In genomic region chr9:36802171-36802920, GRCh38 we compare ENCODE assay signal across 11 cellular contexts.
DNase-seq lines count a peak whose midpoint lies in the region; ATAC-seq, FAIRE-seq and TF ChIP-seq lines count a peak whose summit lies in the region.
"Had no signal": no experiment of that assay in that cellular context is flagged by ENCODE, and none has a peak within 500 bp of the region (broad histone marks: within the 10 kb centered on the region; RNA-seq: fewer than 3 reads in every experiment).

No MANE protein-coding gene starts in this region.

- DNase-seq in ELF-1 (ENCODE audit: low read depth, low spot score) (peak; percentile 56), NCI-H345 treated with DMSO at 0.1 percent for 48 hours (lab: John Stamatoyannopoulos, UW; ENCODE audit: unreplicated experiment) (peak; percentile 31), epithelial cell of esophagus (ENCODE audit: low read depth) (peak; percentile 58), nucleus accumbens (lab: John Stamatoyannopoulos, UW) (peak in 49 of 56 donors; percentile 10 to 82 (median 56)), kidney (no peak), H7 (no peak), DMS 273 treated with DMSO at 0.1 percent for 48 hours (lab: John Stamatoyannopoulos, UW) (no peak), T-cell (no peak)
- DNase-seq: naive thymus-derived CD4-positive, alpha-beta T cell had no signal

- H3K9ac ChIP-seq in kidney (ENCODE audit: low read length in 2 of 2) = no peak overlapping the region

- no peak overlapping the region for H3K27ac ChIP-seq in kidney (ENCODE audit: low read depth in 2 of 2, low read length in 2 of 2)

- intact Hi-C loops in kidney (cut with DNase I) = no loop called here

- POLR2A ChIA-PET in T-cell (lab: Charles Lee) = no interaction called here

- H3K4me1 ChIP-seq in kidney (ENCODE audit: control insufficient read depth in 1 of 2, insufficient read depth in 1 of 2, low read depth in 1 of 2, low read length in 2 of 2) = no peaks in the 10 kb centered on the region

- peaks cover 0 to 4% of the 10 kb centered on the region in 2 donors for H3K9me3 ChIP-seq in kidney (ENCODE audit: control insufficient read depth in 1 of 2, low read length in 2 of 2)

- no peak for ATAC-seq in T-cell (replicated peaks in 1 of 4)
- ATAC-seq: naive thymus-derived CD4-positive, alpha-beta T cell had no signal

- no peaks in the 10 kb centered on the region for H3K27me3 ChIP-seq in H7 (ENCODE audit: control insufficient read depth, insufficient read depth, low read length)

- peaks cover 17 to 30% of the 10 kb centered on the region in 2 donors for H3K27me3 Mint-ChIP-seq in T-cell

- FAIRE-seq in kidney (lab: Jason Lieb, UNC) = no peak

- H3K27ac Mint-ChIP-seq in T-cell = no peak overlapping the region
- H3K27ac Mint-ChIP-seq: activated naive CD8-positive, alpha-beta T cell; IgD-negative memory B cell had no signal

- TF ChIP-seq CTCF in epithelial cell of esophagus (IDR thresholded peaks at IDR 0.05; ENCODE audit: insufficient read depth, low read depth, low read length, missing control alignments) (no peak), kidney (IDR thresholded peaks at IDR 0.05; ENCODE audit: borderline replicate concordance, extremely low read depth, insufficient read depth) (no peak)

- no peaks in the 10 kb centered on the region for H3K36me3 Mint-ChIP-seq in T-cell
- H3K36me3 Mint-ChIP-seq: activated naive CD8-positive, alpha-beta T cell; IgD-negative memory B cell; naive thymus-derived CD4-positive, alpha-beta T cell had no signal

- H3K9me3 Mint-ChIP-seq in T-cell = no peaks in the 10 kb centered on the region
- H3K9me3 Mint-ChIP-seq: IgD-negative memory B cell had no signal

- H3K4me1 Mint-ChIP-seq in T-cell = no peaks in the 10 kb centered on the region
- H3K4me1 Mint-ChIP-seq: naive thymus-derived CD4-positive, alpha-beta T cell had no signal

- H3K4me3 ChIP-seq in epithelial cell of esophagus (ENCODE audit: low read length) (no peak overlapping the region), kidney (ENCODE audit: low read length in 2 of 2) (no peak overlapping the region), H7 (ENCODE audit: insufficient read depth, low read depth, low read length) (no peak overlapping the region)

- CTCF ChIA-PET in T-cell (lab: Charles Lee) = no interaction called here

- H3K36me3 ChIP-seq in kidney (ENCODE audit: control insufficient read depth in 1 of 2, insufficient read depth in 2 of 2, low read length in 2 of 2) (no peaks in the 10 kb centered on the region), H7 (replicated peaks; ENCODE audit: control insufficient read depth, insufficient read depth, low read length) (no peaks in the 10 kb centered on the region)

- no peak overlapping the region for H3K4me3 Mint-ChIP-seq in T-cell
- H3K4me3 Mint-ChIP-seq: activated naive CD8-positive, alpha-beta T cell; naive thymus-derived CD4-positive, alpha-beta T cell had no signal

Comparison
In these comparisons a context has a peak if more than half of its experiments do, and no peak if none do; other contexts are left out.
1. DNase-seq: peak in ELF-1 (single experiment), NCI-H345 treated with DMSO at 0.1 percent for 48 hours (single experiment), epithelial cell of esophagus (single experiment) and nucleus accumbens (49 of 56); none in kidney (single experiment), H7 (single experiment), DMS 273 treated with DMSO at 0.1 percent for 48 hours (single experiment) and T-cell (0 of 34).